ENCODE assay signal across 17 cellular contexts in the genomic region with DNA sequence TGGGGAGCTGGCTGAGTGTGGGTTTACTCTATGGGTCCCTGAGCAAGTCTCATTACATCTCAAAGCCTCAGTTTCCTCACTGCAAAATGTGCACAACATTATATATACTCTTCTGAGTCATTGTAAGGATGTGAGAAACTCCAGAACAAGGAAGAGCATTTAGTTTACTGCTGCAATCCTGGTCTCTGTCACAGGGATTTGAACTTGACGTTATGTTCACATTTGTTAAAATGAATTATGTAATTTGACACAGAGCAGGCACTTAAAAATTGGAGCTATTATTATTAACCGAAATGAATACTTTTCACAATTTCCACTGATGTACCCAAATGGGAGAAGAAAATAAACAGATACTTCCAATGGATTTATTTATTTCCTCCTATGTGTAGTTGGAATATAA.
DNase-seq lines count a peak whose midpoint lies in the region; ATAC-seq and TF ChIP-seq lines count a peak whose summit lies in the region.
"Had no signal": no experiment of that assay in that cellular context is flagged by ENCODE, and none has a peak within 500 bp of the region (broad histone marks: within the 10 kb centered on the region; RNA-seq: fewer than 3 reads in every experiment).

No MANE protein-coding gene starts in this region.

- ATAC-seq in SK-N-SH treated with all-trans-retinoic acid at 6 μM for 48 hours (peak; percentile 65), HG03378 (IDR thresholded peaks at IDR 0.05; ENCODE audit: unreplicated experiment) (no peak), HG02588 (IDR thresholded peaks at IDR 0.05; ENCODE audit: unreplicated experiment) (no peak)
- ATAC-seq: GM23338, PC-3 had no signal

- H3K27me3 ChIP-seq in ACC112 (ENCODE audit: insufficient read depth, low read length) (no peaks in the 10 kb centered on the region), rectal smooth muscle tissue (ENCODE audit: control insufficient read depth, insufficient read depth, low read length) (no peaks in the 10 kb centered on the region)

- no peak for TF ChIP-seq CTCF in fibroblast of villous mesenchyme (IDR thresholded peaks at IDR 0.05; ENCODE audit: insufficient read depth, low read depth, low read length)

- H3K4me1 ChIP-seq in ACC112 (ENCODE audit: control insufficient read depth, insufficient read depth, low read length, unreplicated experiment) (peaks cover 55% of the 10 kb centered on the region), rectal smooth muscle tissue (ENCODE audit: control insufficient read depth, insufficient read depth, low read length) (peaks cover 52% of the 10 kb centered on the region)

- H3K27ac ChIP-seq in ACC112 (ENCODE audit: low read depth, low read length) (peak overlapping the region; percentile 84; the same call in 1 of the 2 replicates), rectal smooth muscle tissue (ENCODE audit: low read depth, low read length) (peak overlapping the region; percentile 77)

- DNase-seq in fibroblast of villous mesenchyme (ENCODE audit: low read depth) (peak; percentile 72), GF-D8 (lab: John Stamatoyannopoulos, UW) (no peak), GM03348 (ENCODE audit: low spot score) (no peak)
- DNase-seq: ACHN; CD4-positive, alpha-beta T cell; DMS79; NCI-H1105 treated with DMSO at 0.1 percent for 48 hours; NCI-H187; NCI-H446; NCI-H748 treated with DMSO at 0.1 percent for 48 hours; PC-3 had no signal

- H3K36me3 ChIP-seq in ACC112 (ENCODE audit: insufficient read depth, low read length) (peaks cover 12% of the 10 kb centered on the region; the same call in 1 of the 2 replicates), rectal smooth muscle tissue (ENCODE audit: control insufficient read depth, insufficient read depth, low read length) (no peaks in the 10 kb centered on the region)

- no peak overlapping the region for H3K9ac ChIP-seq in rectal smooth muscle tissue (ENCODE audit: low read length)

- H3K79me2 ChIP-seq in ACC112 (ENCODE audit: control insufficient read depth, insufficient read depth, low read length, unreplicated experiment) = peaks cover 93% of the 10 kb centered on the region

- H3K4me3 ChIP-seq in ACC112 (ENCODE audit: low read depth, low read length) (no peak overlapping the region), fibroblast of villous mesenchyme (ENCODE audit: low read depth, low read length) (no peak overlapping the region), rectal smooth muscle tissue (ENCODE audit: low read length) (no peak overlapping the region)
- H3K4me3 ChIP-seq: GM23338 had no signal

- H2AFZ ChIP-seq in ACC112 (ENCODE audit: low read length, unreplicated experiment) = no peak overlapping the region
- H2AFZ ChIP-seq: GM23338 had no signal

TF ChIP-seq in SK-N-SH treated with all-trans-retinoic acid at 6 μM for 48 hours, 23 proteins besides CTCF, POLR2A, EP300 and RAD21:
- TF ChIP-seq ZC3H10 (CRISPR knock-in tag; IDR thresholded peaks at IDR 0.05) (peak; percentile 93), ZNF8 (CRISPR knock-in tag; IDR thresholded peaks at IDR 0.05) (no peak), OSR1 (CRISPR knock-in tag; IDR thresholded peaks at IDR 0.05) (no peak), SNAI2 (CRISPR knock-in tag; IDR thresholded peaks at IDR 0.05) (no peak), TOX (CRISPR knock-in tag; IDR thresholded peaks at IDR 0.05; ENCODE audit: borderline replicate concordance) (peak; percentile 91), ZNF565 (CRISPR knock-in tag; conservative IDR thresholded peaks at IDR 0.05; ENCODE audit: low read depth) (no peak), RARB (CRISPR knock-in tag; IDR thresholded peaks at IDR 0.05) (no peak), CSDC2 (CRISPR knock-in tag; IDR thresholded peaks at IDR 0.05) (no peak), GLIS3 (CRISPR knock-in tag; IDR thresholded peaks at IDR 0.05) (no peak), ISL1 (CRISPR knock-in tag; IDR thresholded peaks at IDR 0.05) (peak; percentile 49)
- TF ChIP-seq, protein P1, sequence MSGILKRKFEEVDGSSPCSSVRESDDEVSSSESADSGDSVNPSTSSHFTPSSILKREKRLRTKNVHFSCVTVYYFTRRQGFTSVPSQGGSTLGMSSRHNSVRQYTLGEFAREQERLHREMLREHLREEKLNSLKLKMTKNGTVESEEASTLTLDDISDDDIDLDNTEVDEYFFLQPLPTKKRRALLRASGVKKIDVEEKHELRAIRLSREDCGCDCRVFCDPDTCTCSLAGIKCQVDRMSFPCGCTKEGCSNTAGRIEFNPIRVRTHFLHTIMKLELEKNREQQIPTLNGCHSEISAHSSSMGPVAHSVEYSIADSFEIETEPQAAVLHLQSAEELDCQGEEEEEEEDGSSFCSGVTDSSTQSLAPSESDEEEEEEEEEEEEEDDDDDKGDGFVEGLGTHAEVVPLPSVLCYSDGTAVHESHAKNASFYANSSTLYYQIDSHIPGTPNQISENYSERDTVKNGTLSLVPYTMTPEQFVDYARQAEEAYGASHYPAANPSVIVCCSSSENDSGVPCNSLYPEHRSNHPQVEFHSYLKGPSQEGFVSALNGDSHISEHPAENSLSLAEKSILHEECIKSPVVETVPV (CRISPR knock-in tag; IDR thresholded peaks at IDR 0.05) = no peak
- TF ChIP-seq, protein P2, sequence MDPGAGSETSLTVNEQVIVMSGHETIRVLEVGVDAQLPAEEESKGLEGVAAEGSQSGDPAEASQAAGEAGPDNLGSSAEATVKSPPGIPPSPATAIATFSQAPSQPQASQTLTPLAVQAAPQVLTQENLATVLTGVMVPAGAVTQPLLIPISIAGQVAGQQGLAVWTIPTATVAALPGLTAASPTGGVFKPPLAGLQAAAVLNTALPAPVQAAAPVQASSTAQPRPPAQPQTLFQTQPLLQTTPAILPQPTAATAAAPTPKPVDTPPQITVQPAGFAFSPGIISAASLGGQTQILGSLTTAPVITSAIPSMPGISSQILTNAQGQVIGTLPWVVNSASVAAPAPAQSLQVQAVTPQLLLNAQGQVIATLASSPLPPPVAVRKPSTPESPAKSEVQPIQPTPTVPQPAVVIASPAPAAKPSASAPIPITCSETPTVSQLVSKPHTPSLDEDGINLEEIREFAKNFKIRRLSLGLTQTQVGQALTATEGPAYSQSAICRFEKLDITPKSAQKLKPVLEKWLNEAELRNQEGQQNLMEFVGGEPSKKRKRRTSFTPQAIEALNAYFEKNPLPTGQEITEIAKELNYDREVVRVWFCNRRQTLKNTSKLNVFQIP (CRISPR knock-in tag; IDR thresholded peaks at IDR 0.05; ENCODE audit: borderline replicate concordance, low read depth) = 0 out of 2 replicates have a peak, but pooled peaks have one; percentile 12
- TF ChIP-seq, protein P3, sequence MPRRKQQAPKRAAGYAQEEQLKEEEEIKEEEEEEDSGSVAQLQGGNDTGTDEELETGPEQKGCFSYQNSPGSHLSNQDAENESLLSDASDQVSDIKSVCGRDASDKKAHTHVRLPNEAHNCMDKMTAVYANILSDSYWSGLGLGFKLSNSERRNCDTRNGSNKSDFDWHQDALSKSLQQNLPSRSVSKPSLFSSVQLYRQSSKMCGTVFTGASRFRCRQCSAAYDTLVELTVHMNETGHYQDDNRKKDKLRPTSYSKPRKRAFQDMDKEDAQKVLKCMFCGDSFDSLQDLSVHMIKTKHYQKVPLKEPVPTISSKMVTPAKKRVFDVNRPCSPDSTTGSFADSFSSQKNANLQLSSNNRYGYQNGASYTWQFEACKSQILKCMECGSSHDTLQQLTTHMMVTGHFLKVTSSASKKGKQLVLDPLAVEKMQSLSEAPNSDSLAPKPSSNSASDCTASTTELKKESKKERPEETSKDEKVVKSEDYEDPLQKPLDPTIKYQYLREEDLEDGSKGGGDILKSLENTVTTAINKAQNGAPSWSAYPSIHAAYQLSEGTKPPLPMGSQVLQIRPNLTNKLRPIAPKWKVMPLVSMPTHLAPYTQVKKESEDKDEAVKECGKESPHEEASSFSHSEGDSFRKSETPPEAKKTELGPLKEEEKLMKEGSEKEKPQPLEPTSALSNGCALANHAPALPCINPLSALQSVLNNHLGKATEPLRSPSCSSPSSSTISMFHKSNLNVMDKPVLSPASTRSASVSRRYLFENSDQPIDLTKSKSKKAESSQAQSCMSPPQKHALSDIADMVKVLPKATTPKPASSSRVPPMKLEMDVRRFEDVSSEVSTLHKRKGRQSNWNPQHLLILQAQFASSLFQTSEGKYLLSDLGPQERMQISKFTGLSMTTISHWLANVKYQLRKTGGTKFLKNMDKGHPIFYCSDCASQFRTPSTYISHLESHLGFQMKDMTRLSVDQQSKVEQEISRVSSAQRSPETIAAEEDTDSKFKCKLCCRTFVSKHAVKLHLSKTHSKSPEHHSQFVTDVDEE (CRISPR knock-in tag; IDR thresholded peaks at IDR 0.05) = no peak
TF ChIP-seq in SK-N-SH treated with all-trans-retinoic acid at 6 μM for 48 hours: peak in this region for 4.
